Comparison of ENCODE assay signal across 8 cellular contexts in the genomic region with DNA sequence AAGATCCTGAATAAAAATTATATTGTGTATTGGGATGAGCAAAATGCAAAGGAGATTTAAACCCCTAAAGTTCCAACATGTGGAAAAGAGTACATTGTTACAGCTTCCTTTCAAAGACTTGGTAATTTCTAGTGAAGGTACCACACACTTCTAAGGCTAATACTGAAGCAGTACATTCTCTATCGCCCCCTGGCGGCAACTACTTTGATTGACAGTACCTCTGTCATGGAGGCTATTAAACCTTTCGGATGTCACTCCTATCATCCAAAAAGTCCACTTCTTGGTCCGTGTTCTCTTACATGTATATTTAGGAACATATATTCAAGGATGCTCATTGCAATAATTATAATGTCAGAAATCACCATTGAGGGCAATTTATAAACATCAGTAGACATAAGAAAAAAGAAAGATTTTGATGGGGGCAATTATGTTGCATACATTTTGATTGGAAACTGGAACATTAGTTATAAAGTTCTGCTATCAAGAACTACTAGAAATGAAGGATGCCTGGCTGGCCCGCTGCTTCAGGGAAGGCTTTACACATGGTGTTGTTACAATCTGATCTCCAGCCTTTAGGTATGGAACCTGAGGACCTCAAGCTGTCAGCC.
DNase-seq lines count a peak whose midpoint lies in the region; ATAC-seq and TF ChIP-seq lines count a peak whose summit lies in the region.

No MANE protein-coding gene starts in this region.

- TF ChIP-seq CTCF in CD4-positive, alpha-beta T cell (IDR thresholded peaks at IDR 0.05), result peak; percentile 78

- no peak overlapping the region for H3K27ac ChIP-seq in CD4-positive, alpha-beta T cell (ENCODE audit: low read depth, low read length)

- H3K27ac Mint-ChIP-seq in CD4-positive, alpha-beta T cell, result no peak overlapping the region
- H3K27ac Mint-ChIP-seq in activated CD4-positive, alpha-beta memory T cell treated with anti-CD3 and anti-CD28 coated beads for 36 hours, result no peak overlapping the region
- no peak overlapping the region for H3K27ac Mint-ChIP-seq in effector memory CD8-positive, alpha-beta T cell

- no peaks in the 10 kb centered on the region for H3K27me3 ChIP-seq in CD4-positive, alpha-beta T cell (ENCODE audit: control insufficient read depth, insufficient read depth, low read length)

- no peaks in the 10 kb centered on the region for H3K9me3 Mint-ChIP-seq in CD4-positive, alpha-beta T cell
- H3K9me3 Mint-ChIP-seq in activated CD4-positive, alpha-beta memory T cell treated with anti-CD3 and anti-CD28 coated beads for 36 hours, result no peaks in the 10 kb centered on the region
- H3K9me3 Mint-ChIP-seq in effector memory CD8-positive, alpha-beta T cell, result no peaks in the 10 kb centered on the region

- H3K9me3 ChIP-seq in CD4-positive, alpha-beta T cell (ENCODE audit: control insufficient read depth, low read length), result no peaks in the 10 kb centered on the region

- CTCF ChIA-PET in CD4-positive, alpha-beta T cell (lab: Charles Lee), result no interaction called here
- CTCF ChIA-PET in activated CD4-positive, alpha-beta memory T cell treated with anti-CD3 and anti-CD28 coated beads for 36 hours (lab: Charles Lee), result interaction anchor here (0.7 to 0.9 kb wide), 4 partner anchors 10 to 540 kb away, joined by 3 to 5 read pairs (median 3); no protein-coding TSS in a partner anchor

- intact Hi-C loops in CD4-positive, alpha-beta T cell (cut with DNase I, micrococcal nuclease), result loop anchor here (2.0 to 5.0 kb wide), 3 partner anchors 909 to 1181 kb away; no protein-coding TSS in a partner anchor
- intact Hi-C loops in activated CD4-positive, alpha-beta memory T cell treated with anti-CD3 and anti-CD28 coated beads for 36 hours (cut with micrococcal nuclease), result loop anchor here (1.0 kb wide), 3 partner anchors 73 to 581 kb away; no protein-coding TSS in a partner anchor

- DNase-seq in CD4-positive, alpha-beta T cell, result peak; percentile 21 to 66 (median 42)
- DNase-seq in NCI-H748 treated with DMSO at 0.1 percent for 48 hours (lab: John Stamatoyannopoulos, UW), result peak; percentile 68
- peak; percentile 75 for DNase-seq in activated CD4-positive, alpha-beta memory T cell treated with anti-CD3 and anti-CD28 coated beads for 36 hours
- peak; percentile 10 to 21 (median 20) for DNase-seq in effector memory CD8-positive, alpha-beta T cell
- peak; percentile 74 for DNase-seq in midbrain (lab: John Stamatoyannopoulos, UW)
- peak; percentile 4 to 39 for DNase-seq in stimulated activated CD8-positive, alpha-beta memory T cell treated with anti-CD3 and anti-CD28 coated beads, Interleukin-7, amount 100 ng/mL, for 1 hour (ENCODE audit: low read depth in 2 of 2)

- H3K36me3 Mint-ChIP-seq in CD4-positive, alpha-beta T cell (ENCODE audit: low read depth), result no peaks in the 10 kb centered on the region
- no peaks in the 10 kb centered on the region for H3K36me3 Mint-ChIP-seq in activated CD4-positive, alpha-beta memory T cell treated with anti-CD3 and anti-CD28 coated beads for 36 hours
- no peaks in the 10 kb centered on the region for H3K36me3 Mint-ChIP-seq in effector memory CD8-positive, alpha-beta T cell (ENCODE audit: insufficient read depth)

- no peaks in the 10 kb centered on the region for H3K4me1 Mint-ChIP-seq in CD4-positive, alpha-beta T cell (ENCODE audit: low read depth)
- H3K4me1 Mint-ChIP-seq in activated CD4-positive, alpha-beta memory T cell treated with anti-CD3 and anti-CD28 coated beads for 36 hours (ENCODE audit: low read depth), result no peaks in the 10 kb centered on the region
- H3K4me1 Mint-ChIP-seq in effector memory CD8-positive, alpha-beta T cell (ENCODE audit: low read depth in 2 of 2), result no peaks in the 10 kb centered on the region

- no peak overlapping the region for H3K4me3 Mint-ChIP-seq in CD4-positive, alpha-beta T cell
- H3K4me3 Mint-ChIP-seq in activated CD4-positive, alpha-beta memory T cell treated with anti-CD3 and anti-CD28 coated beads for 36 hours, result no peak overlapping the region
- H3K4me3 Mint-ChIP-seq in effector memory CD8-positive, alpha-beta T cell, result no peak overlapping the region

- H3K27me3 Mint-ChIP-seq in CD4-positive, alpha-beta T cell, result no peaks in the 10 kb centered on the region
- no peaks in the 10 kb centered on the region for H3K27me3 Mint-ChIP-seq in activated CD4-positive, alpha-beta memory T cell treated with anti-CD3 and anti-CD28 coated beads for 36 hours
- H3K27me3 Mint-ChIP-seq in effector memory CD8-positive, alpha-beta T cell, result no peaks in the 10 kb centered on the region

- peak; percentile 72 for ATAC-seq in CD4-positive, alpha-beta T cell (ENCODE audit: poor library complexity)
- ATAC-seq in GM19395 (IDR thresholded peaks at IDR 0.05; ENCODE audit: unreplicated experiment), result peak; percentile 99
- peak; percentile 95 for ATAC-seq in HG03439 (IDR thresholded peaks at IDR 0.05; ENCODE audit: unreplicated experiment)
- peak; percentile 43 for ATAC-seq in effector memory CD8-positive, alpha-beta T cell (replicated peaks)

- POLR2A ChIA-PET in CD4-positive, alpha-beta T cell (lab: Charles Lee), result no interaction called here
- POLR2A ChIA-PET in activated CD4-positive, alpha-beta memory T cell treated with anti-CD3 and anti-CD28 coated beads for 36 hours (lab: Charles Lee), result no interaction called here

Comparison
In these comparisons a context has a peak if more than half of its experiments do, and no peak if none do; other contexts are left out.
1. ATAC-seq: peak in every context shown above with its lines; median percentile 99 in GM19395; 95 in HG03439; 72 in CD4-positive, alpha-beta T cell; 43 in effector memory CD8-positive, alpha-beta T cell.
2. DNase-seq: peak in every context shown above with its lines; median percentile 75 in activated CD4-positive, alpha-beta memory T cell treated with anti-CD3 and anti-CD28 coated beads for 36 hours; 74 in midbrain; 68 in NCI-H748 treated with DMSO at 0.1 percent for 48 hours; 42 in CD4-positive, alpha-beta T cell; 22 in stimulated activated CD8-positive, alpha-beta memory T cell treated with anti-CD3 and anti-CD28 coated beads, Interleukin-7, amount 100 ng/mL, for 1 hour; 20 in effector memory CD8-positive, alpha-beta T cell.